ENCODE assay signal across 1 cellular context in genomic region chr19:37954421-37954874, GRCh38.
TF ChIP-seq lines count a peak whose summit lies in the region.

No MANE protein-coding gene starts in this region.

TF ChIP-seq in IMR-90, 13 proteins besides CTCF, POLR2A, EP300 and RAD21 (continued from another document):
- TF ChIP-seq USF2 (IDR thresholded peaks at IDR 0.05; ENCODE audit: low read depth, low read length) (no peak), RFX5 (IDR thresholded peaks at IDR 0.05; ENCODE audit: low read depth, low read length) (no peak)
